Comparison of ENCODE assay signal across 28 cellular contexts in the genomic region with DNA sequence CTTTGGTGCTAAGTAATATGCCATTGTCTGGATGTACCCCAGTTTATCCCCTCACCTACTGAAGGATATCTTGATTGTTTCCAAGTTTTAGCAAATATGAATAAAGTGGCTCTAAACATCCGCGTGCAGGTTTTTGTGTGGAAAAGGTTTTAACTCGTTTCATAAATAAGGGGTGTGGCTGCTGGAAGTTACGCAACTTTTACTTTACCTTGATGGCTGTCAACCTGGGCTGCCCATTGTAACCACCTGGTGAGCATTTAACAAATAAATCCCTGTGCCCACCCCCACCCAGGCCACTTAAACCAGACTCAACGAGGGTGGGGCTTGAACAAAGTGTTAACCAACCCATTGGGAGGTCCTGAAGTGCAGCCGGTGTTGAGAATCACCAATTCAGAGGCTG.
DNase-seq lines count a peak whose midpoint lies in the region; ATAC-seq, FAIRE-seq and TF ChIP-seq lines count a peak whose summit lies in the region.
"Had no signal": no experiment of that assay in that cellular context is flagged by ENCODE, and none has a peak within 500 bp of the region (broad histone marks: within the 10 kb centered on the region; RNA-seq: fewer than 3 reads in every experiment).

No MANE protein-coding gene starts in this region.

- TF ChIP-seq CTCF in HepG2 (CRISPR knock-in tag; IDR thresholded peaks at IDR 0.05) (no peak), right lobe of liver (IDR thresholded peaks at IDR 0.05) (no peak), K562 (IDR thresholded peaks at IDR 0.05 in 2 of 3, conservative IDR thresholded peaks at IDR 0.05 in 1 of 3; ENCODE audit: insufficient read depth in 2 of 3, low read depth in 1 of 3, low read length in 3 of 3) (no peak), endothelial cell (IDR thresholded peaks at IDR 0.05; ENCODE audit: unreplicated experiment) (no peak)

- H3K4me1 ChIP-seq in HepG2 (ENCODE audit: insufficient read depth, low read length), result no peaks in the 10 kb centered on the region
- no peaks in the 10 kb centered on the region for H3K4me1 ChIP-seq in right lobe of liver
- no peaks in the 10 kb centered on the region for H3K4me1 ChIP-seq in K562 (replicated peaks in 1 of 2; ENCODE audit: control insufficient read depth in 2 of 2, insufficient read depth in 2 of 2, low read length in 2 of 2)
- H3K4me1 ChIP-seq: A549 had no signal

- H3K36me3 ChIP-seq in HepG2 (replicated peaks in 1 of 2; ENCODE audit: control insufficient read depth in 1 of 2, insufficient read depth in 2 of 2, low read length in 2 of 2) (no peaks in the 10 kb centered on the region), right lobe of liver (no peaks in the 10 kb centered on the region), K562 (ENCODE audit: control insufficient read depth, insufficient read depth, low read length) (no peaks in the 10 kb centered on the region)
- H3K36me3 ChIP-seq: BLaER1 treated with 17β-estradiol and CSF1 and Interleukin-3, amounts not matched to agents 10 nM and 100 nM had no signal

- H3K4me3 ChIP-seq in HepG2 (replicated peaks in 1 of 3; ENCODE audit: insufficient read depth in 1 of 3, low read depth in 2 of 3, low read length in 3 of 3) (no peak overlapping the region), right lobe of liver (no peak overlapping the region), K562 (no peak overlapping the region)
- H3K4me3 ChIP-seq: A549; BLaER1 treated with 17β-estradiol and CSF1 and Interleukin-3, amounts not matched to agents 10 nM and 100 nM; GM12878 had no signal

- intact Hi-C loops in HepG2 (cut with micrococcal nuclease; ENCODE audit: unreplicated experiment), result no loop called here
- intact Hi-C loops in right lobe of liver (cut with DNase I), result no loop called here
- intact Hi-C loops in K562 (cut with micrococcal nuclease), result no loop called here

- TF ChIP-seq RAD21 in HepG2 (CRISPR knock-in tag; IDR thresholded peaks at IDR 0.05) (no peak), K562 (CRISPR knock-in tag; conservative IDR thresholded peaks at IDR 0.05 in 1 of 2, IDR thresholded peaks at IDR 0.05 in 1 of 2) (no peak)

- H3K27ac Mint-ChIP-seq in endothelial cell (ENCODE audit: unreplicated experiment), result peak overlapping the region; percentile 46
- H3K27ac Mint-ChIP-seq: B cell; CD4-positive, alpha-beta memory T cell; CD4-positive, CD25-positive, alpha-beta regulatory T cell; CD8-positive, alpha-beta memory T cell had no signal

- BruUV-seq in HepG2 (replicated peaks; lab: Mats Ljungman, UMichigan) (no TSS peak), K562 (replicated peaks; lab: Mats Ljungman, UMichigan) (no TSS peak)

- H3K36me3 Mint-ChIP-seq in endothelial cell (ENCODE audit: low read depth, unreplicated experiment), result peaks cover 14% of the 10 kb centered on the region
- H3K36me3 Mint-ChIP-seq: CD4-positive, alpha-beta memory T cell; CD8-positive, alpha-beta memory T cell had no signal

- H3K27ac ChIP-seq in HepG2 (ENCODE audit: extremely low read length, insufficient read depth, low read length) (no peak overlapping the region), right lobe of liver (no peak overlapping the region), K562 (ENCODE audit: extremely low read depth, low read depth, low read length) (no peak overlapping the region)
- H3K27ac ChIP-seq: 22Rv1; A549; BLaER1 treated with 17β-estradiol and CSF1 and Interleukin-3, amounts not matched to agents 10 nM and 100 nM; C4-2B had no signal

- peak; percentile 36 for DNase-seq in NCI-H748 (lab: John Stamatoyannopoulos, UW; ENCODE audit: unreplicated experiment)
- no peak for DNase-seq in NCI-H748 treated with DMSO at 0.1 percent for 48 hours (lab: John Stamatoyannopoulos, UW)
- no peak for DNase-seq in HepG2 (ENCODE audit: low spot score)
- DNase-seq in right lobe of liver, result no peak
- DNase-seq in K562 (ENCODE audit: extremely low read depth in 1 of 4, low spot score in 3 of 4), result no peak
- DNase-seq in endothelial cell (ENCODE audit: low spot score), result no peak
- DNase-seq in iPS-NIHi7 (ENCODE audit: extremely low spot score), result no peak
- DNase-seq: AML-193; CD4-positive, alpha-beta memory T cell; CD4-positive, CD25-positive, alpha-beta regulatory T cell; CD8-positive, alpha-beta memory T cell; COR-L47; DMS 273 treated with DMSO at 0.1 percent for 48 hours; DMS153; DMS53; DMS79; DND-41; EL; GDM1 had no signal

- TF ChIP-seq POLR2A in HepG2 (IDR thresholded peaks at IDR 0.05; ENCODE audit: insufficient read depth in 1 of 2, low read depth in 2 of 2, low read length in 2 of 2) (no peak), right lobe of liver (IDR thresholded peaks at IDR 0.05) (no peak), K562 (conservative IDR thresholded peaks at IDR 0.05) (no peak)

- H3K9me1 ChIP-seq in K562 (ENCODE audit: control insufficient read depth, insufficient read depth, low read length), result no peaks in the 10 kb centered on the region

- H3K9me3 ChIP-seq in HepG2 (ENCODE audit: low read length) (no peaks in the 10 kb centered on the region), right lobe of liver (no peaks in the 10 kb centered on the region), K562 (replicated peaks; ENCODE audit: control insufficient read depth, insufficient read depth, low read depth, low read length) (no peaks in the 10 kb centered on the region)
- H3K9me3 ChIP-seq: A549 had no signal

- CTCF ChIA-PET in HepG2 (lab: Yijun Ruan, JAX; ENCODE audit: low intra/inter-chr PET ratio, low total read pairs) (no interaction called here), K562 (lab: Yijun Ruan, JAX; ENCODE audit: low intra/inter-chr PET ratio) (no interaction called here)

- no peaks in the 10 kb centered on the region for H3K4me1 Mint-ChIP-seq in endothelial cell (ENCODE audit: unreplicated experiment)

- H3K27me3 Mint-ChIP-seq in endothelial cell (ENCODE audit: unreplicated experiment), result no peaks in the 10 kb centered on the region
- H3K27me3 Mint-ChIP-seq: CD8-positive, alpha-beta memory T cell had no signal

- H3K9ac ChIP-seq in HepG2 (ENCODE audit: insufficient read depth, low read depth, low read length) (no peak overlapping the region), K562 (ENCODE audit: insufficient read depth in 1 of 2, low read depth in 2 of 2, low read length in 2 of 2) (no peak overlapping the region)
- H3K9ac ChIP-seq: BLaER1 treated with 17β-estradiol and CSF1 and Interleukin-3, amounts not matched to agents 10 nM and 100 nM had no signal

- H3K4me3 Mint-ChIP-seq in endothelial cell (ENCODE audit: unreplicated experiment), result no peak overlapping the region
- H3K4me3 Mint-ChIP-seq: B cell; CD4-positive, alpha-beta memory T cell; CD4-positive, CD25-positive, alpha-beta regulatory T cell; CD8-positive, alpha-beta memory T cell had no signal

- H2AFZ ChIP-seq in HepG2 (ENCODE audit: low read length) (no peak overlapping the region), K562 (ENCODE audit: low read depth, low read length) (no peak overlapping the region)

- no peaks in the 10 kb centered on the region for H3K9me3 Mint-ChIP-seq in endothelial cell (ENCODE audit: unreplicated experiment)
- H3K9me3 Mint-ChIP-seq: CD4-positive, CD25-positive, alpha-beta regulatory T cell had no signal

- in situ Hi-C loops in HepG2 (cut with HindIII; ENCODE audit: extremely low pct_ligation_motif_present, low pct_unique_long_range_greater_than_20kb), result no loop called here
- in situ Hi-C loops in K562 (cut with MboI), result no loop called here

- H4K20me1 ChIP-seq in HepG2 (ENCODE audit: insufficient read depth, low read length), result no peaks in the 10 kb centered on the region
- peaks cover 4% of the 10 kb centered on the region; the same call in 1 of the 2 replicates for H4K20me1 ChIP-seq in K562 (replicated peaks; ENCODE audit: control insufficient read depth, insufficient read depth, low read length)
- H4K20me1 ChIP-seq: BLaER1 treated with 17β-estradiol and CSF1 and Interleukin-3, amounts not matched to agents 10 nM and 100 nM had no signal

- H3K4me2 ChIP-seq in HepG2 (ENCODE audit: low read depth, low read length) (no peak overlapping the region), K562 (ENCODE audit: insufficient read depth, low read length) (no peak overlapping the region)
- H3K4me2 ChIP-seq: A549; BLaER1 treated with 17β-estradiol and CSF1 and Interleukin-3, amounts not matched to agents 10 nM and 100 nM had no signal

- no peak for FAIRE-seq in HepG2 (lab: Jason Lieb, UNC)
- FAIRE-seq in K562 (lab: Jason Lieb, UNC), result no peak
- FAIRE-seq: A549, GM12878, GM12892, GM18507 had no signal

- POLR2A ChIA-PET in HepG2 (lab: Yijun Ruan, JAX) (no interaction called here), K562 (lab: Yijun Ruan, JAX) (no interaction called here)

- 27% methylated on average over 6 of the region's 6 CpGs for WGBS in HepG2 (ENCODE audit: low lambda C conversion rate)
- 53% methylated on average over 6 of the region's 6 CpGs for WGBS in right lobe of liver (ENCODE audit: insufficient coverage, low coverage, low lambda C conversion rate, missing lambda C conversion rate)
- 0% methylated on average over 6 of the region's 6 CpGs for WGBS in K562 (ENCODE audit: insufficient coverage, low coverage, missing lambda C conversion rate)

- no peak for TF ChIP-seq EP300 in HepG2 (IDR thresholded peaks at IDR 0.05; ENCODE audit: low read depth in 2 of 2, low read length in 2 of 2)
- no peak for TF ChIP-seq EP300 in HepG2 (CRISPR knock-in tag; IDR thresholded peaks at IDR 0.05; ENCODE audit: borderline replicate concordance)
- TF ChIP-seq EP300 in K562 (IDR thresholded peaks at IDR 0.05; ENCODE audit: low read length), result no peak

- H3K27me3 ChIP-seq in HepG2 (ENCODE audit: control insufficient read depth in 1 of 2, insufficient read depth in 2 of 2, low read length in 2 of 2), result no peaks in the 10 kb centered on the region; a peak in 2 of 5 replicates
- H3K27me3 ChIP-seq in right lobe of liver, result no peaks in the 10 kb centered on the region
- H3K27me3 ChIP-seq in K562 (ENCODE audit: control insufficient read depth in 2 of 2, insufficient read depth in 2 of 2, low read length in 2 of 2), result peaks cover 2 to 33% of the 10 kb centered on the region in 2 experiments; a peak in 4 of 5 replicates
- H3K27me3 ChIP-seq: BLaER1 treated with 17β-estradiol and CSF1 and Interleukin-3, amounts not matched to agents 10 nM and 100 nM had no signal

- no peak for ATAC-seq in HepG2
- ATAC-seq in right lobe of liver, result no peak
- no peak for ATAC-seq in K562
- ATAC-seq in GM21423 (IDR thresholded peaks at IDR 0.05; ENCODE audit: unreplicated experiment), result no peak
- ATAC-seq: A549, GM12878 had no signal

- H3K79me2 ChIP-seq in HepG2 (ENCODE audit: insufficient read depth, low read length), result no peaks in the 10 kb centered on the region
- no peaks in the 10 kb centered on the region for H3K79me2 ChIP-seq in K562 (ENCODE audit: control insufficient read depth, insufficient read depth, low read length)

TF ChIP-seq in HepG2, 621 proteins besides CTCF, POLR2A, EP300 and RAD21 (continues in another document):
- peak; percentile 81 for TF ChIP-seq CEBPB (IDR thresholded peaks at IDR 0.05; ENCODE audit: borderline replicate concordance, low read depth, low read length)

TF ChIP-seq in K562, 482 proteins besides CTCF, POLR2A, EP300 and RAD21 (continues in another document):
- TF ChIP-seq TCFL5 (CRISPR knock-in tag; conservative IDR thresholded peaks at IDR 0.05) (no peak), NELFE (IDR thresholded peaks at IDR 0.05; ENCODE audit: insufficient read depth, insufficient read length) (no peak), CEBPB (tag; IDR thresholded peaks at IDR 0.05) (peak; percentile 66)
